Comparison of ENCODE assay signal across 8 cellular contexts in the genomic region with DNA sequence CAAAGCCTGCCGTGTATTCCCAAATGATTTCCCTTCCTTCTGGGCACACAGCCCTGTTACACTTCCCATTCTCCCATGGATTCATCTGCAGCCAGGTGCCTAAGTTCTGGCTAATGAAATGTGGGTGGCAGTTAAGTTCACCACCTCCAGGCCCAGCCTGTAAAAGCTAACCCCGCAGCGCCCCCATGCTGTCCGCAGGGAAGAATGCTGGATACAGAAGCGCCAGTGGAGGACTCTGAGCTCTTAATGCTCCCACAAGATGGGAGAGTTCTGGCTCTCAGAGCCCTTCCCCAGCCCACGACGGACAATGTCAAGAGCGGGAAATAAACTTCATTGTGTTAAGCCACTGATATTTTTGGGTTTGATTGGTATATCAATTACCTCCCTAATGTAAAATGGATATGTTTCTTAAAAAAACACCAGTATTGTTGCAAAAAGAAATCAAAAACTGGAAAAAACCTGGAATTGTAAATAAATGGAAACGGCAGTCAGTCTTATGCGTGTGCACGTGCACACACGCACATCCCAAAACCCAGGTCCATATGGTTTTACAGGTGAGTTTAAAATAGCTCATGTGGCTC. TPM values are rescaled to one million over a fixed set of nuclear protein-coding genes. Genes with fewer than 3 reads are reported as not detected.
DNase-seq lines count a peak whose midpoint lies in the region; ATAC-seq and TF ChIP-seq lines count a peak whose summit lies in the region.

No MANE protein-coding gene starts in this region.

- H3K9me3 ChIP-seq in ascending aorta: peaks cover 0 to 10% of the 10 kb centered on the region in 2 donors

- DNase-seq in DMS114 treated with DMSO at 0.1 percent for 48 hours (lab: John Stamatoyannopoulos, UW; ENCODE audit: unreplicated experiment) (peak; percentile 27), Kasumi-1 (lab: John Stamatoyannopoulos, UW) (peak; percentile 72 to 80), SW480 (ENCODE audit: low spot score) (peak; percentile 77), foreskin melanocyte (peak; percentile 24), sciatic nerve (ENCODE audit: low spot score) (peak; percentile 72), NCI-H1105 treated with DMSO at 0.1 percent for 48 hours (lab: John Stamatoyannopoulos, UW) (no peak), ascending aorta (ENCODE audit: low spot score in 2 of 2) (no peak)

- intact Hi-C loops in sciatic nerve (cut with DNase I): no loop called here
- intact Hi-C loops in ascending aorta (cut with DNase I): no loop called here

- ATAC-seq in GM19467 (IDR thresholded peaks at IDR 0.05; ENCODE audit: unreplicated experiment): peak; percentile 88
- peak; percentile 75 for ATAC-seq in sciatic nerve

- no peak overlapping the region for H3K27ac ChIP-seq in ascending aorta

- no peak overlapping the region for H3K4me3 ChIP-seq in ascending aorta

- TF ChIP-seq CTCF in ascending aorta (IDR thresholded peaks at IDR 0.05): peak in 1 of 3 experiments; percentile 41

- no peaks in the 10 kb centered on the region for H3K36me3 ChIP-seq in ascending aorta

- H3K27me3 ChIP-seq in ascending aorta: no peaks in the 10 kb centered on the region

- H3K4me1 ChIP-seq in ascending aorta: no peaks in the 10 kb centered on the region

RNA-seq across cellular contexts. Expression of gene FGD5, which starts 37.7 kb away (rescaled TPM):
- 57.4 TPM for total RNA-seq in sciatic nerve
- total RNA-seq in ascending aorta: 112 TPM

Comparison
In these comparisons a context has a peak if more than half of its experiments do, and no peak if none do; other contexts are left out.
1. DNase-seq: peak in DMS114 treated with DMSO at 0.1 percent for 48 hours (single experiment), Kasumi-1 (2 of 2), SW480 (single experiment), foreskin melanocyte (single experiment) and sciatic nerve (single experiment); none in NCI-H1105 treated with DMSO at 0.1 percent for 48 hours (single experiment) and ascending aorta (0 of 2).